Comparison of ENCODE assay signal across 28 cellular contexts in genomic region chr1:240734001-240734400, GRCh38.
"Had no signal": no experiment of that assay in that cellular context is flagged by ENCODE, and none has a peak within 500 bp of the region (broad histone marks: within the 10 kb centered on the region; RNA-seq: fewer than 3 reads in every experiment).

No MANE protein-coding gene starts in this region.

- FAIRE-seq: TTC549 had no signal

- DNase-seq: activated CD4-positive, alpha-beta memory T cell treated with anti-CD3 and anti-CD28 coated beads for 36 hours; activated CD4-positive, alpha-beta T cell treated with anti-CD3 and anti-CD28 coated beads, Interleukin-2, amount 10 ng/mL, durations not matched to agents 7 days and 5 days; activated CD4-positive, CD25-positive, alpha-beta regulatory T cell; activated gamma-delta T cell; activated naive CD4-positive, alpha-beta T cell treated with anti-CD3 and anti-CD28 coated beads for 36 hours; activated T-cell treated with anti-CD3 and anti-CD28 coated beads for 4 hours; activated T-cell treated with anti-CD3 and anti-CD28 coated beads, Interleukin-2, amount 50 U/mL, for 48 hours; amygdala; NCI-H1092; NCI-H1417; NCI-H1930; NCI-H2171; NCI-H2227 treated with DMSO at 0.1 percent for 48 hours; NCI-H526; NCI-H774; NK-92 treated with Interleukin-12 subunit alpha and Interleukin-12 subunit beta, amount 100 ng/mL, for 24 hours; Peyer's patch; Right ventricle myocardium superior; SJCRH30; SK-N-SH; T-helper 1 cell had no signal

- H3K4me1 ChIP-seq: Peyer's patch, SJCRH30 had no signal

- H3K36me3 ChIP-seq: brain microvascular endothelial cell, cardiac muscle cell, Peyer's patch, SJCRH30 had no signal

- H3K4me1 Mint-ChIP-seq: activated CD4-positive, alpha-beta T cell treated with anti-CD3 and anti-CD28 coated beads, Interleukin-2, amount 10 ng/mL, durations not matched to agents 7 days and 5 days; activated T-helper 17 cell treated with anti-CD3 and anti-CD28 coated beads, Interleukin-2, amount 50 U/mL, for 72 hours had no signal

- H3K27ac ChIP-seq: brain microvascular endothelial cell, cardiac muscle cell, KMS-11, Peyer's patch, RWPE1, SJCRH30 had no signal

- H3K36me3 Mint-ChIP-seq: activated CD4-positive, alpha-beta memory T cell treated with anti-CD3 and anti-CD28 coated beads for 36 hours; activated naive CD8-positive, alpha-beta T cell had no signal

- H3K9me3 ChIP-seq: Peyer's patch, SJCRH30, SK-N-SH had no signal

- H3K9ac ChIP-seq: KMS-11, SK-N-SH had no signal

- H3K27me3 Mint-ChIP-seq: activated CD4-positive, alpha-beta memory T cell treated with anti-CD3 and anti-CD28 coated beads for 36 hours; activated CD4-positive, alpha-beta T cell treated with anti-CD3 and anti-CD28 coated beads, Interleukin-2, amount 10 ng/mL, durations not matched to agents 7 days and 5 days had no signal

- H3K4me3 Mint-ChIP-seq: activated CD4-positive, alpha-beta memory T cell treated with anti-CD3 and anti-CD28 coated beads for 36 hours; activated CD4-positive, alpha-beta T cell treated with anti-CD3 and anti-CD28 coated beads, Interleukin-2, amount 10 ng/mL, durations not matched to agents 7 days and 5 days; activated naive CD4-positive, alpha-beta T cell treated with anti-CD3 and anti-CD28 coated beads for 36 hours; activated naive CD8-positive, alpha-beta T cell; activated T-helper 17 cell treated with anti-CD3 and anti-CD28 coated beads, Interleukin-2, amount 50 U/mL, for 72 hours had no signal

- H3K27ac Mint-ChIP-seq: activated CD4-positive, alpha-beta memory T cell treated with anti-CD3 and anti-CD28 coated beads for 36 hours; activated CD4-positive, alpha-beta T cell treated with anti-CD3 and anti-CD28 coated beads, Interleukin-2, amount 10 ng/mL, durations not matched to agents 7 days and 5 days; activated naive CD4-positive, alpha-beta T cell treated with anti-CD3 and anti-CD28 coated beads for 36 hours; activated naive CD8-positive, alpha-beta T cell; activated T-helper 17 cell treated with anti-CD3 and anti-CD28 coated beads, Interleukin-2, amount 50 U/mL, for 72 hours had no signal

- ATAC-seq: activated T-helper 17 cell treated with anti-CD3 and anti-CD28 coated beads, Interleukin-2, amount 50 U/mL, for 72 hours had no signal

- H3K9me3 Mint-ChIP-seq: activated CD4-positive, alpha-beta memory T cell treated with anti-CD3 and anti-CD28 coated beads for 36 hours; activated CD4-positive, alpha-beta T cell treated with anti-CD3 and anti-CD28 coated beads, Interleukin-2, amount 10 ng/mL, durations not matched to agents 7 days and 5 days; activated naive CD4-positive, alpha-beta T cell treated with anti-CD3 and anti-CD28 coated beads for 36 hours; activated T-helper 17 cell treated with anti-CD3 and anti-CD28 coated beads, Interleukin-2, amount 50 U/mL, for 72 hours had no signal

- H3K27me3 ChIP-seq: brain microvascular endothelial cell, cardiac muscle cell, Peyer's patch, SJCRH30 had no signal

- H3K4me3 ChIP-seq: cardiac muscle cell, Peyer's patch, SJCRH30 had no signal

- H3K4me2 ChIP-seq: KMS-11, SK-N-SH had no signal
